In the genomic region with DNA sequence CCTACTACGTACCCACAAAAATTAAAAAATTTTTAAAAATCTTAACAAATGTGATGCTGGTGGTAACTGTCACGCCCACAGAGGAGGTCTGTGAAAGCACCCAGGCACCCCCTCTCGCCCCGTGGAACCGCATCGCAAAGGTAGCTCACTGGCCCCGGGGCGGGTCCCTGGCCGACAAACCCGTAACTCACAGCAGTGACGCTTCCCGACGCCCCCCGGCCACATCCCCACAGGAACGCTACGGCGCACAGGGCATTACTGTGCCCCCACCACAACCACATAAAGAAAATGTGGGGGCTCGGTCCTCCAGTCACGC, we compare ENCODE assay signal across 8 cellular contexts. TPM values are rescaled to one million over a fixed set of nuclear protein-coding genes. Genes with fewer than 3 reads are reported as not detected.
DNase-seq lines count a peak whose midpoint lies in the region; TF ChIP-seq lines count a peak whose summit lies in the region.

No MANE protein-coding gene starts in this region.

- no peaks in the 10 kb centered on the region for H3K27me3 ChIP-seq in iPS-18a (ENCODE audit: control insufficient read depth, insufficient read depth, low read length)

- H3K4me3 ChIP-seq in Jurkat, Clone E6-1 (ENCODE audit: low read length) = peak overlapping the region; percentile 84
- peak overlapping the region; percentile 97 for H3K4me3 ChIP-seq in iPS-18a (ENCODE audit: low read length)

- peak overlapping the region; percentile 93 for H3K4me3 Mint-ChIP-seq in activated naive CD4-positive, alpha-beta T cell treated with anti-CD3 and anti-CD28 coated beads, Interleukin-2, amount 50 U/mL, for 24 hours

- POLR2A ChIA-PET in HEK293T (lab: Yijun Ruan, JAX) = interaction anchor here (1.3 to 3.3 kb wide), 10 partner anchors 9 to 214 kb away, joined by 3 to 19 read pairs (median 7); a partner anchor contains a TSS

- peaks cover 3% of the 10 kb centered on the region for H3K4me1 ChIP-seq in iPS-18a (ENCODE audit: control insufficient read depth, low read depth, low read length)

- H3K27ac Mint-ChIP-seq in activated naive CD4-positive, alpha-beta T cell treated with anti-CD3 and anti-CD28 coated beads, Interleukin-2, amount 50 U/mL, for 24 hours = peak overlapping the region; percentile 59

- H3K36me3 ChIP-seq in iPS-18a (ENCODE audit: control insufficient read depth, low read depth, low read length) = peaks cover 12% of the 10 kb centered on the region

- peak; percentile 30 for DNase-seq in GM19240 (ENCODE audit: insufficient read length, low spot score)
- peak; percentile 6 for DNase-seq in Jurkat, Clone E6-1 (ENCODE audit: low read depth, low spot score)
- DNase-seq in stimulated activated CD4-positive, alpha-beta T cell treated with anti-CD3 and anti-CD28 coated beads, Interleukin-2, amount 100 ng/mL, for 4 hours (ENCODE audit: low read depth) = peak; percentile 16
- no peak for DNase-seq in GM19238 (ENCODE audit: insufficient read length, low spot score)
- DNase-seq in superior temporal gyrus (ENCODE audit: extremely low spot score) = no peak
- DNase-seq in HEK293T (ENCODE audit: extremely low spot score) = no peak

- CTCF ChIA-PET in HEK293T (lab: Yijun Ruan, JAX) = no interaction called here

- no peaks in the 10 kb centered on the region for H3K9me3 ChIP-seq in iPS-18a (ENCODE audit: control insufficient read depth, low read depth, low read length)

- no peaks in the 10 kb centered on the region for H3K27me3 Mint-ChIP-seq in activated naive CD4-positive, alpha-beta T cell treated with anti-CD3 and anti-CD28 coated beads, Interleukin-2, amount 50 U/mL, for 24 hours

- no peak overlapping the region for H3K27ac ChIP-seq in iPS-18a (ENCODE audit: low read length)

- H3K9me3 Mint-ChIP-seq in activated naive CD4-positive, alpha-beta T cell treated with anti-CD3 and anti-CD28 coated beads, Interleukin-2, amount 50 U/mL, for 24 hours = no peaks in the 10 kb centered on the region

- H3K9ac ChIP-seq in iPS-18a (ENCODE audit: low read length) = peak overlapping the region; percentile 76

- H3K36me3 Mint-ChIP-seq in activated naive CD4-positive, alpha-beta T cell treated with anti-CD3 and anti-CD28 coated beads, Interleukin-2, amount 50 U/mL, for 24 hours = peaks cover 4% of the 10 kb centered on the region

- H3K4me1 Mint-ChIP-seq in activated naive CD4-positive, alpha-beta T cell treated with anti-CD3 and anti-CD28 coated beads, Interleukin-2, amount 50 U/mL, for 24 hours = peaks cover 15% of the 10 kb centered on the region

TF ChIP-seq in HEK293T, 16 proteins besides CTCF, POLR2A, EP300 and RAD21:
- no peak for TF ChIP-seq HDGF (IDR thresholded peaks at IDR 0.05; ENCODE audit: borderline replicate concordance)
- TF ChIP-seq ZNF384 (IDR thresholded peaks at IDR 0.05) = no peak
- TF ChIP-seq NFRKB (IDR thresholded peaks at IDR 0.05) = no peak
- TF ChIP-seq SUZ12 (IDR thresholded peaks at IDR 0.05) = no peak
- TF ChIP-seq ELF4 (IDR thresholded peaks at IDR 0.05) = no peak
- no peak for TF ChIP-seq LEF1 (IDR thresholded peaks at IDR 0.05; ENCODE audit: borderline replicate concordance)
- no peak for TF ChIP-seq TARDBP (IDR thresholded peaks at IDR 0.05)
- no peak for TF ChIP-seq L3MBTL2 (conservative IDR thresholded peaks at IDR 0.05)
- no peak for TF ChIP-seq FOXA1 (IDR thresholded peaks at IDR 0.05)
- no peak for TF ChIP-seq ARNT (IDR thresholded peaks at IDR 0.05)
- TF ChIP-seq SP1 (IDR thresholded peaks at IDR 0.05) = no peak

RNA-seq across cellular contexts. Expression of a gene that starts 0.4 kb away (rescaled TPM):
- 13.3 TPM for polyA plus RNA-seq in Jurkat, Clone E6-1 (2012; ENCODE audit: insufficient read depth, insufficient read length)

RNA-seq across cellular contexts. Expression of a gene that starts 0.6 kb away (rescaled TPM):
- not detected for polyA plus RNA-seq in Jurkat, Clone E6-1 (2012; ENCODE audit: insufficient read depth, insufficient read length)

RNA-seq across cellular contexts. Expression of a gene that starts 33.3 kb away (rescaled TPM):
- polyA plus RNA-seq in Jurkat, Clone E6-1 (2012; ENCODE audit: insufficient read depth, insufficient read length) = 5.6 TPM

RNA-seq across cellular contexts. Expression of a gene that starts 40.3 kb away (rescaled TPM):
- polyA plus RNA-seq in Jurkat, Clone E6-1 (2012; ENCODE audit: insufficient read depth, insufficient read length) = 26.3 TPM

RNA-seq across cellular contexts. Expression of a gene that starts 54.4 kb away (rescaled TPM):
- not detected for polyA plus RNA-seq in Jurkat, Clone E6-1 (2012; ENCODE audit: insufficient read depth, insufficient read length)

Comparison
In these comparisons a context has a peak if more than half of its experiments do, and no peak if none do; other contexts are left out.
1. DNase-seq: peak in GM19240 (single experiment), Jurkat, Clone E6-1 (single experiment) and stimulated activated CD4-positive, alpha-beta T cell treated with anti-CD3 and anti-CD28 coated beads, Interleukin-2, amount 100 ng/mL, for 4 hours (single experiment); none in GM19238 (single experiment), superior temporal gyrus (single experiment) and HEK293T (single experiment).